ENCODE assay signal across 17 cellular contexts in the genomic region with DNA sequence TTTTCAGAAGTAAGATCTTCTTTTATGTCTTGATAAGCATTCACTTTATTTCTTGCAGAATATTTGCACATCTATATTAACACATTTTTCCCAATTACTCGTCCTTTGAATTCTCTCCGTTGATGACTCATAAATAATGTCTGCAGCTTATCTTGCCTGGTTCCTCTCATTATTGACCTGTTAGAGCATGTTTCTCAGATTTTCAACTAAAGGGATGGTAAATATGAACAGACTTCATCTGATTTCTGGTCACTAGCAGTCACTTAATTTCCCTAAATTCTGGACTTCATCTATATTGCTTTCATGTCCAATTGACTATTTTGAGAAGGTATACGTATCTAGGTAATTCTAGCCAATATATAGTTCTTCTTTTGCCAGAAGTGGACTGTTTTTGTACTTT. TPM values are rescaled to one million over a fixed set of nuclear protein-coding genes. Genes with fewer than 3 reads are reported as not detected.
DNase-seq lines count a peak whose midpoint lies in the region; ATAC-seq and TF ChIP-seq lines count a peak whose summit lies in the region.
"Had no signal": no experiment of that assay in that cellular context is flagged by ENCODE, and none has a peak within 500 bp of the region (broad histone marks: within the 10 kb centered on the region; RNA-seq: fewer than 3 reads in every experiment).

No MANE protein-coding gene starts in this region.

- CTCF ChIA-PET in mammary epithelial cell (lab: Charles Lee; ENCODE audit: low non-redundant PET), result no interaction called here

- intact Hi-C loops in mammary epithelial cell (cut with micrococcal nuclease), result loop anchor here (10.0 kb wide), 1 partner anchor 867 kb away; no protein-coding TSS in a partner anchor

- H3K9ac ChIP-seq in mammary epithelial cell (ENCODE audit: insufficient read depth, low read length), result peak overlapping the region; percentile 78
- H3K9ac ChIP-seq in Karpas-422 (ENCODE audit: low read length), result no peak overlapping the region
- H3K9ac ChIP-seq: GM23248 had no signal

- H3K27ac ChIP-seq in mammary epithelial cell (ENCODE audit: insufficient read depth, low read depth, low read length) (peak overlapping the region; percentile 97), foreskin keratinocyte (no peak overlapping the region), suprapubic skin (peak overlapping the region; percentile 70), Karpas-422 (ENCODE audit: low read length) (no peak overlapping the region)
- H3K27ac ChIP-seq: C4-2B, GM23248 had no signal

- dilution Hi-C loops in mammary epithelial cell (cut with HindIII; ENCODE audit: low sequenced_read_pairs), result no loop called here

- no peak for TF ChIP-seq EP300 in suprapubic skin (IDR thresholded peaks at IDR 0.05)

- TF ChIP-seq CTCF in mammary epithelial cell (conservative IDR thresholded peaks at IDR 0.05 in 1 of 2, IDR thresholded peaks at IDR 0.05 in 1 of 2; ENCODE audit: extremely low read depth in 1 of 2, insufficient read depth in 1 of 2, low read depth in 1 of 2, low read length in 2 of 2), result no peak
- TF ChIP-seq CTCF in foreskin keratinocyte (conservative IDR thresholded peaks at IDR 0.05), result no peak
- TF ChIP-seq CTCF in suprapubic skin (IDR thresholded peaks at IDR 0.05), result no peak

- no peak for TF ChIP-seq POLR2A in suprapubic skin (IDR thresholded peaks at IDR 0.05)

- H3K79me2 ChIP-seq in mammary epithelial cell (ENCODE audit: insufficient read depth, low read length) (peaks cover 82% of the 10 kb centered on the region), Karpas-422 (ENCODE audit: low read length) (no peaks in the 10 kb centered on the region)

- H3K4me1 ChIP-seq in mammary epithelial cell (ENCODE audit: insufficient read depth, low read length) (peaks cover 20% of the 10 kb centered on the region), foreskin keratinocyte (peaks cover 16% of the 10 kb centered on the region), suprapubic skin (peaks cover 18% of the 10 kb centered on the region), Karpas-422 (ENCODE audit: low read length) (no peaks in the 10 kb centered on the region)
- H3K4me1 ChIP-seq: BE2C had no signal

- BruUV-seq in mammary epithelial cell (replicated peaks; lab: Mats Ljungman, UMichigan), result no TSS peak

- no peaks in the 10 kb centered on the region for H3K9me2 ChIP-seq in Karpas-422 (replicated peaks; ENCODE audit: insufficient read depth, low read length)

- in situ Hi-C loops in mammary epithelial cell (cut with MboI; ENCODE audit: low sequenced_read_pairs in 2 of 2), result loop anchor here (25.0 kb wide), 2 partner anchors 595 to 920 kb away; no protein-coding TSS in a partner anchor

- H3K27me3 ChIP-seq in mammary epithelial cell (ENCODE audit: insufficient read depth, low read length) (no peaks in the 10 kb centered on the region), foreskin keratinocyte (no peaks in the 10 kb centered on the region), suprapubic skin (no peaks in the 10 kb centered on the region), Karpas-422 (ENCODE audit: low read length) (no peaks in the 10 kb centered on the region)

- ATAC-seq in foreskin keratinocyte (peak; percentile 74), HG02571 (IDR thresholded peaks at IDR 0.05; ENCODE audit: unreplicated experiment) (no peak)
- ATAC-seq: HCT116 had no signal

- peak overlapping the region; percentile 74 for H2AFZ ChIP-seq in mammary epithelial cell (ENCODE audit: low read depth, low read length)
- H2AFZ ChIP-seq in Karpas-422 (ENCODE audit: low read length), result no peak overlapping the region
- H2AFZ ChIP-seq: GM23248 had no signal

- 2% methylated on average over 3 of the region's 3 CpGs for WGBS in mammary epithelial cell (ENCODE audit: low coverage, missing lambda C conversion rate)
- WGBS in suprapubic skin, result 46% methylated on average over 3 of the region's 3 CpGs

- peak overlapping the region; percentile 98 for H3K4me2 ChIP-seq in mammary epithelial cell (ENCODE audit: insufficient read depth, low read depth, low read length)
- no peak overlapping the region for H3K4me2 ChIP-seq in Karpas-422 (ENCODE audit: low read depth, low read length, poor library complexity, severe bottlenecking)

- peak overlapping the region; percentile 36 to 99 (median 54) for H3K4me3 ChIP-seq in mammary epithelial cell (replicated peaks in 1 of 3; ENCODE audit: insufficient read depth in 1 of 3, low read depth in 2 of 3, low read length in 3 of 3)
- H3K4me3 ChIP-seq in suprapubic skin, result peak overlapping the region; percentile 14
- no peak overlapping the region for H3K4me3 ChIP-seq in Karpas-422 (ENCODE audit: low read length)
- H3K4me3 ChIP-seq: GM23248 had no signal

- H3K36me3 ChIP-seq in mammary epithelial cell (ENCODE audit: insufficient read depth, low read length), result no peaks in the 10 kb centered on the region
- H3K36me3 ChIP-seq in suprapubic skin, result no peaks in the 10 kb centered on the region
- H3K36me3 ChIP-seq in Karpas-422 (ENCODE audit: insufficient read depth, low read length), result no peaks in the 10 kb centered on the region
- H3K36me3 ChIP-seq: BE2C had no signal

- H3K9me3 ChIP-seq in mammary epithelial cell (replicated peaks; ENCODE audit: insufficient read depth, low read length), result no peaks in the 10 kb centered on the region
- H3K9me3 ChIP-seq in suprapubic skin, result no peaks in the 10 kb centered on the region
- no peaks in the 10 kb centered on the region for H3K9me3 ChIP-seq in Karpas-422 (ENCODE audit: low read length)
- H3K9me3 ChIP-seq: BE2C had no signal

- DNase-seq in NCI-H146 (lab: John Stamatoyannopoulos, UW) (peak; percentile 55), mammary epithelial cell (peak; percentile 74), foreskin keratinocyte (peak; percentile 66 to 82), suprapubic skin (ENCODE audit: low spot score in 2 of 2) (no peak), Karpas-422 (no peak)
- no peak for DNase-seq in activated CD4-positive, alpha-beta T cell treated with anti-CD3 and anti-CD28 coated beads for 48 hours
- DNase-seq: BE2C; CD4-positive, alpha-beta memory T cell; DMS153; DMS79 treated with DMSO at 0.1 percent for 48 hours; EL; GM23248 had no signal

- H4K20me1 ChIP-seq in mammary epithelial cell (ENCODE audit: insufficient read depth, low read length) (no peaks in the 10 kb centered on the region), Karpas-422 (ENCODE audit: insufficient read depth, low read depth, low read length) (no peaks in the 10 kb centered on the region)

RNA-seq across cellular contexts. Expression of a gene that starts 6.1 kb away (rescaled TPM):
- 10 to 100 TPM in 1 of 2 donors, 1 to 10 TPM in 1; 8.6 to 18.2 TPM for total RNA-seq in mammary epithelial cell
- polyA plus RNA-seq in mammary epithelial cell, result 1.9 TPM
- 4.8 TPM for polyA minus RNA-seq in mammary epithelial cell
- 0.34 and 1.2 TPM in 2 replicates for total RNA-seq in foreskin keratinocyte
- polyA plus RNA-seq in foreskin keratinocyte, result 0.13 and 0.55 TPM in 2 replicates
- 10 to 100 TPM; 23.6 to 80.5 (median 37.1) TPM for total RNA-seq in suprapubic skin
- total RNA-seq in Karpas-422 (2014; rRNA removed; shearing (Covaris generic); ENCODE audit: low replicate concordance), result not detected in 2 replicates
- total RNA-seq: CD4-positive, alpha-beta memory T cell; GM23248; HT1080 had no signal
- polyA plus RNA-seq: AG04450; CD4-positive, alpha-beta memory T cell; GM23248 had no signal

Comparison
In these comparisons a context has a peak if more than half of its experiments do, and no peak if none do; other contexts are left out.
1. DNase-seq: peak in NCI-H146 (single experiment), mammary epithelial cell (single experiment) and foreskin keratinocyte (2 of 2); none in suprapubic skin (0 of 2), activated CD4-positive, alpha-beta T cell treated with anti-CD3 and anti-CD28 coated beads for 48 hours (single experiment) and Karpas-422 (single experiment).
2. H3K27ac ChIP-seq: peak in mammary epithelial cell (single experiment) and suprapubic skin (single experiment); none in foreskin keratinocyte (single experiment) and Karpas-422 (single experiment).